Comparison of ENCODE assay signal across 27 cellular contexts in the genomic region with DNA sequence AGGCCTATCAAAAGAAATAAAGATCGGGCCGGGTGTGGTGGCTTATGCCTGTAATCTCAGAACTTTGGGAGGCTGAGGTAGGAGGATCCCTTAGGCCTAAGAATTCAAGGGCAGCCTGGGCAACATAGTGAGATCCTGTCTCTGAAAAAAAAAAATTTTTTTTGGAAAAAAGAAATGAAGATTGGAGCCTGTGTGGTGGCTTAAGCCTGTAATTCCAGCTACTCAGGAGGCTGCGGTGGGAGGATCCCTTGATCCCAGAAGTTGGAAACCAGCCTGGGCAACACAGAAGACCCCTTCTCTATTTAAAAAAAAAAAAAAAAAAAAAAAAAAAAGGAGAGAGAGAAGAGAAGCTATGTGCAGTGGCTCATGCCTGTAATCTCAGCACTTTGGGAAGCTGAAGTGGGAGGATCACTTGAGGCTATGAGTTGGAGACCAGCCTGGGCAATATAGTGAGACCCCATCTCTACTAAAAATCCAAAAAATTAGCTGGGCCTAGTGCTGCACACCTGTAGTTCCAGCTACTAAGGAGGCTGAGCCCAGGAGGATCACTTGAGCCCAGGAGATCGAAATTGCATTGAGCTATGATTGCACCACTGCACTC. TPM values are rescaled to one million over a fixed set of nuclear protein-coding genes. Genes with fewer than 3 reads are reported as not detected.
"Had no signal": no experiment of that assay in that cellular context is flagged by ENCODE, and none has a peak within 500 bp of the region (broad histone marks: within the 10 kb centered on the region; RNA-seq: fewer than 3 reads in every experiment).

No MANE protein-coding gene starts in this region.

- H3K79me2 ChIP-seq: hepatocyte had no signal

- H3K27me3 ChIP-seq: dorsolateral prefrontal cortex, esophagus muscularis mucosa, foreskin keratinocyte, gastroesophageal sphincter, heart left ventricle, hepatocyte, left lung had no signal

- ATAC-seq: foreskin keratinocyte, gastroesophageal sphincter, heart left ventricle, left cardiac atrium, left lung, left ventricle myocardium superior, lower lobe of right lung, mucosa of descending colon had no signal

- H3K4me2 ChIP-seq: hepatocyte had no signal

- H3K9me3 Mint-ChIP-seq: immature natural killer cell had no signal

- FAIRE-seq: colon, endothelial cell of umbilical vein, frontal cortex had no signal

- DNase-seq: dermis blood vessel endothelial cell; dorsolateral prefrontal cortex; effector CD4-positive, alpha-beta T cell; effector memory CD4-positive, alpha-beta T cell; foreskin keratinocyte; heart left ventricle; hypothalamus; immature natural killer cell; islet precursor cell; left cardiac atrium; left ventricle myocardium superior; lower lobe of right lung; mesenchymal stem cell; mucosa of descending colon; naive B cell had no signal

- H3K27ac ChIP-seq: coronary artery, dorsolateral prefrontal cortex, esophagus muscularis mucosa, foreskin keratinocyte, gastroesophageal sphincter, heart left ventricle, hepatocyte, left lung, lower lobe of right lung had no signal

- H3K4me3 Mint-ChIP-seq: immature natural killer cell, mesothelial cell of epicardium had no signal

- H3K4me3 ChIP-seq: coronary artery, dorsolateral prefrontal cortex, esophagus muscularis mucosa, gastroesophageal sphincter, heart left ventricle, hepatocyte, left lung, lower lobe of right lung, mucosa of descending colon had no signal

- H2AFZ ChIP-seq: hepatocyte had no signal

- H3K36me3 ChIP-seq: left lung, lower lobe of right lung had no signal

- H3K9me3 ChIP-seq: esophagus muscularis mucosa, gastroesophageal sphincter, heart left ventricle, left lung, lower lobe of right lung, mucosa of descending colon had no signal

- H3K4me1 ChIP-seq: foreskin keratinocyte had no signal

- H3K27ac Mint-ChIP-seq: mesothelial cell of epicardium had no signal

- H3K27me3 Mint-ChIP-seq: naive B cell had no signal

RNA-seq across cellular contexts. Expression of a gene that starts 14.7 kb away (rescaled TPM):
- total RNA-seq: endothelial cell of umbilical vein had no signal

RNA-seq across cellular contexts. Expression of a gene that starts 52.9 kb away (rescaled TPM):
- total RNA-seq: dermis blood vessel endothelial cell, epithelial cell of proximal tubule, hepatocyte, kidney epithelial cell, myocyte had no signal
